Comparison of ENCODE assay signal across 8 cellular contexts in the genomic region with DNA sequence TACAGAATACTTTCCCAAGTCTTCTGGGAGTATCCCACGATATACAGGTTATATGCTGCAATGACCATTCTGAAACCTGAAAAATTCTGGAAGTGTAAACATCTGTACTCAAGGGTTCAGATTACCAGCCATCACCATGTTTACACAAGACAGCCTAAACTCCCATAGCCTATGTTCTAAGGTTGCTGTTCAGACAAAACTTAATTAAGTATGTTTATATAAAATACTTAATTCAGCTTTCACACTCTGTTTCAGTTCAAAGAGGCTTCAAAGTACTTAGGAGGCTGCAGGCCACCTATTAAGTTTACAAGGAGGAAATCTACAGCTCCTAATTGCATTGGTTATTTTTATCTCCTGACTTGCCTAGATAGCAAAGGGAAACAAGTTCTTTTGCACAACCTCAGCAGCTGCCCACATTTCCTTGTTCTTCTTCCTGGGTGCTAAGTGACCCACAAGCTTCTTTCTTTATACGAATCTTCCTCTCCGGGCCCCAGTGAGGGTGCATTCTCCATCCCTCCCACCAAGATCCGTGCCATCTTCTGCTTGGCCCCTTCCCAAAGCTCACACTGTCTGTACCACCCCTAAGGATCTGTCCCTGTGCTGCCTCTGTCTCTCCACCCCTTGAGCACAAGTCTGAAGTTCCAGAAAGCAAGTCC. TPM values are rescaled to one million over a fixed set of nuclear protein-coding genes. Genes with fewer than 3 reads are reported as not detected.
DNase-seq lines count a peak whose midpoint lies in the region; ATAC-seq and TF ChIP-seq lines count a peak whose summit lies in the region.

No MANE protein-coding gene starts in this region.

- no peak overlapping the region for H3K4me2 ChIP-seq in MM.1S (ENCODE audit: low read depth, low read length)

- no peaks in the 10 kb centered on the region for H3F3A ChIP-seq in MM.1S (ENCODE audit: insufficient read depth, low read length)

- H3K9me2 ChIP-seq in MM.1S (replicated peaks; ENCODE audit: insufficient read depth, low read length): no peaks in the 10 kb centered on the region

- no peaks in the 10 kb centered on the region for H3K27me3 Mint-ChIP-seq in T-cell
- H3K27me3 Mint-ChIP-seq in immature natural killer cell (ENCODE audit: low read depth in 3 of 3): peaks cover 14 to 21% (median 17%) of the 10 kb centered on the region in 3 donors

- DNase-seq in activated effector memory CD4-positive, alpha-beta T cell treated with anti-CD3 and anti-CD28 coated beads, Interleukin-2, amount 50 U/mL, for 16 hours: peak; percentile 63
- DNase-seq in activated effector memory CD4-positive, alpha-beta T cell treated with Interleukin-2 at 50 U/mL for 16 hours: no peak
- peak in 1 of 34 experiments; percentile 24 for DNase-seq in T-cell
- peak; percentile 19 to 30 (median 26) for DNase-seq in immature natural killer cell
- DNase-seq in stomach: peak; percentile 52
- DNase-seq in MM.1S: no peak

- H3K4me3 Mint-ChIP-seq in T-cell (peak overlapping the region; percentile 93 to 94 (median 94)), immature natural killer cell (peak overlapping the region; percentile 94 to 97 (median 96))

- intact Hi-C loops in stomach (cut with DNase I; ENCODE audit: low total_unique reads): no loop called here

- no peak for TF ChIP-seq CTCF in stomach (IDR thresholded peaks at IDR 0.05)
- TF ChIP-seq CTCF in MM.1S (IDR thresholded peaks at IDR 0.05; ENCODE audit: low read length): no peak

- POLR2A ChIA-PET in T-cell (lab: Charles Lee): interaction anchor here in 1 of 2 donors (0.6 kb wide), 1 partner anchor 9 kb away, joined by 4 read pairs; no protein-coding TSS in a partner anchor

- no peaks in the 10 kb centered on the region for H3K27me3 ChIP-seq in stomach
- no peaks in the 10 kb centered on the region for H3K27me3 ChIP-seq in MM.1S (replicated peaks; ENCODE audit: insufficient read depth, low read length)

- no peaks in the 10 kb centered on the region for H3K9me3 Mint-ChIP-seq in T-cell
- H3K9me3 Mint-ChIP-seq in immature natural killer cell: no peaks in the 10 kb centered on the region

- H3K36me3 Mint-ChIP-seq in T-cell: no peaks in the 10 kb centered on the region
- no peaks in the 10 kb centered on the region for H3K36me3 Mint-ChIP-seq in immature natural killer cell

- peaks cover 53 to 75% (median 71%) of the 10 kb centered on the region in 4 donors for H3K4me1 ChIP-seq in stomach
- H3K4me1 ChIP-seq in MM.1S (ENCODE audit: low read length): peaks cover 5% of the 10 kb centered on the region

- CTCF ChIA-PET in T-cell (lab: Charles Lee): interaction anchor here in 1 of 2 donors (0.5 to 2.0 kb wide), 3 partner anchors 8 to 57 kb away, joined by 3 to 7 read pairs (median 5); partner anchors contain the start of gene IDUA

- H3K4me3 ChIP-seq in stomach (peak overlapping the region; percentile 92 to 98 (median 92)), MM.1S (ENCODE audit: low read length) (no peak overlapping the region)

- no peak for TF ChIP-seq POLR2A in stomach (IDR thresholded peaks at IDR 0.05)

- H3K27ac Mint-ChIP-seq in T-cell (peak overlapping the region; percentile 70 to 94), immature natural killer cell (peak overlapping the region; percentile 91 to 99 (median 94))

- no peak for TF ChIP-seq EP300 in stomach (IDR thresholded peaks at IDR 0.05)

- H3K9me3 ChIP-seq in stomach (no peaks in the 10 kb centered on the region), MM.1S (replicated peaks; ENCODE audit: insufficient read depth, low read length) (no peaks in the 10 kb centered on the region)

- no peak overlapping the region for H3K9ac ChIP-seq in MM.1S (ENCODE audit: low read length)

- peaks cover 66% of the 10 kb centered on the region for H3K79me2 ChIP-seq in MM.1S (ENCODE audit: low read length)

- no peak overlapping the region for H2AFZ ChIP-seq in MM.1S (ENCODE audit: low read length)

- H4K20me1 ChIP-seq in MM.1S (ENCODE audit: insufficient read depth, low read length): no peaks in the 10 kb centered on the region

- ATAC-seq in T-cell (replicated peaks in 1 of 4) (no peak), GM21515 (IDR thresholded peaks at IDR 0.05; ENCODE audit: unreplicated experiment) (no peak), GM19023 (IDR thresholded peaks at IDR 0.05; ENCODE audit: unreplicated experiment) (no peak)

- H3K4me1 Mint-ChIP-seq in T-cell (peaks cover 58 to 74% (median 60%) of the 10 kb centered on the region in 3 donors), immature natural killer cell (peaks cover 64 to 72% of the 10 kb centered on the region in 2 donors)

- peaks cover 0 to 10% (median 2%) of the 10 kb centered on the region in 4 donors for H3K36me3 ChIP-seq in stomach
- no peaks in the 10 kb centered on the region for H3K36me3 ChIP-seq in MM.1S (replicated peaks; ENCODE audit: insufficient read depth, low read length)

- 11 to 25% (median 22%) methylated on average over 4 of the region's 4 CpGs for WGBS in stomach, 5 donors

- H3K27ac ChIP-seq in stomach (peak overlapping the region; percentile 85 to 98 (median 98)), MM.1S (ENCODE audit: low read length) (no peak overlapping the region)

RNA-seq across cellular contexts. Expression of gene GAK, which starts 2.0 kb away (rescaled TPM):
- 100 to 1,000 TPM; 182 to 225 (median 218) TPM for total RNA-seq in T-cell
- 100 to 1,000 TPM in 1 of 3 donors, 10 to 100 TPM in 2; 49.4 to 119 (median 52.2) TPM for polyA plus RNA-seq in immature natural killer cell
- total RNA-seq in stomach: 100 to 1,000 TPM in 4 of 5 donors, 10 to 100 TPM in 1; 71.8 to 503 (median 194) TPM
- polyA plus RNA-seq in stomach: 100 to 1,000 TPM; 128 to 149 (median 133) TPM

RNA-seq across cellular contexts. Expression of gene TMEM175, which starts 2.2 kb away (rescaled TPM):
- 10 to 100 TPM; 44.3 to 60.9 (median 53.0) TPM for total RNA-seq in T-cell
- 10 to 100 TPM; 13.9 to 41.6 (median 28.7) TPM for polyA plus RNA-seq in immature natural killer cell
- 10 to 100 TPM in 4 of 5 donors, 1 to 10 TPM in 1; 7.3 to 82.8 (median 20.1) TPM for total RNA-seq in stomach
- 10 to 100 TPM; 16.6 to 39.4 (median 18.9) TPM for polyA plus RNA-seq in stomach

RNA-seq across cellular contexts. Expression of gene DGKQ, which starts 43.3 kb away (rescaled TPM):
- total RNA-seq in T-cell: 10 to 100 TPM; 22.6 to 46.4 (median 36.9) TPM
- 10 to 100 TPM; 12.1 to 24.0 (median 14.0) TPM for polyA plus RNA-seq in immature natural killer cell
- total RNA-seq in stomach: 100 to 1,000 TPM in 1 of 5 donors, 10 to 100 TPM in 1, 1 to 10 TPM in 3; 5.8 to 176 (median 8.8) TPM
- polyA plus RNA-seq in stomach: 1 to 10 TPM; 3.8 to 6.6 (median 5.4) TPM

RNA-seq across cellular contexts. Expression of gene IDUA, which starts 56.7 kb away (rescaled TPM):
- total RNA-seq in T-cell (10 to 100 TPM; 60.4 to 96.5 (median 78.7) TPM), stomach (100 to 1,000 TPM in 1 of 5 donors, 10 to 100 TPM in 3, 1 to 10 TPM in 1; 8.8 to 278 (median 92.4) TPM)
- polyA plus RNA-seq in immature natural killer cell (10 to 100 TPM in 1 of 3 donors, 1 to 10 TPM in 2; 5.6 to 12.2 (median 6.3) TPM), stomach (10 to 100 TPM; 10.8 to 21.9 (median 15.4) TPM)

Comparison
In these comparisons a context has a peak if more than half of its experiments do, and no peak if none do; other contexts are left out.
1. DNase-seq: peak in activated effector memory CD4-positive, alpha-beta T cell treated with anti-CD3 and anti-CD28 coated beads, Interleukin-2, amount 50 U/mL, for 16 hours (single experiment), immature natural killer cell (3 of 3) and stomach (single experiment); none in activated effector memory CD4-positive, alpha-beta T cell treated with Interleukin-2 at 50 U/mL for 16 hours (single experiment) and MM.1S (single experiment).